In genomic region chr16:3143598-3144330, GRCh38 we compare ENCODE assay signal across 1 cellular context.
TF ChIP-seq lines count a peak whose summit lies in the region.

No MANE protein-coding gene starts in this region.

TF ChIP-seq in HepG2, 621 proteins besides CTCF, POLR2A, EP300 and RAD21 (continued from another document and continues in another):
- TF ChIP-seq PHF8 (CRISPR knock-in tag; IDR thresholded peaks at IDR 0.05): peak; percentile 43; the same call in 1 of the 2 replicates
- TF ChIP-seq FOXA3 (CRISPR knock-in tag; IDR thresholded peaks at IDR 0.05): no peak
- TF ChIP-seq TOE1 (CRISPR knock-in tag; IDR thresholded peaks at IDR 0.05): no peak
- peak; percentile 51 for TF ChIP-seq ZFY (CRISPR knock-in tag; IDR thresholded peaks at IDR 0.05)
- TF ChIP-seq MED13 (CRISPR knock-in tag; IDR thresholded peaks at IDR 0.05): no peak
- TF ChIP-seq HNF4G (IDR thresholded peaks at IDR 0.05; ENCODE audit: borderline replicate concordance, low read depth, low read length): peak; percentile 24
- TF ChIP-seq HNF4G (CRISPR knock-in tag; IDR thresholded peaks at IDR 0.05; ENCODE audit: borderline replicate concordance, low read depth): peak; percentile 66; the same call in 1 of the 2 replicates
- no peak for TF ChIP-seq NFAT5 (CRISPR knock-in tag; IDR thresholded peaks at IDR 0.05)
- TF ChIP-seq ZFP91 (CRISPR knock-in tag; IDR thresholded peaks at IDR 0.05; ENCODE audit: borderline replicate concordance): peak; percentile 75; the same call in 1 of the 2 replicates
- no peak for TF ChIP-seq ZBTB37 (CRISPR knock-in tag; IDR thresholded peaks at IDR 0.05)
- TF ChIP-seq MZF1 (CRISPR knock-in tag; IDR thresholded peaks at IDR 0.05; ENCODE audit: borderline replicate concordance): no peak
- peak; percentile 75 for TF ChIP-seq SPEN (CRISPR knock-in tag; IDR thresholded peaks at IDR 0.05; ENCODE audit: low read depth)
- TF ChIP-seq EZH2 (conservative IDR thresholded peaks at IDR 0.05; ENCODE audit: low read depth, low read length): no peak
- TF ChIP-seq ZNF687 (CRISPR knock-in tag; IDR thresholded peaks at IDR 0.05): peak; percentile 89
- no peak for TF ChIP-seq ZNF512 (CRISPR knock-in tag; IDR thresholded peaks at IDR 0.05)
- no peak for TF ChIP-seq TFE3 (CRISPR knock-in tag; IDR thresholded peaks at IDR 0.05)
- no peak for TF ChIP-seq TERF1 (CRISPR knock-in tag; IDR thresholded peaks at IDR 0.05)
- peak; percentile 60 for TF ChIP-seq NR2F6 (IDR thresholded peaks at IDR 0.05)
- peak; percentile 22; the same call in 1 of the 2 replicates for TF ChIP-seq NR2F6 (CRISPR knock-in tag; IDR thresholded peaks at IDR 0.05)
- TF ChIP-seq ZNF879 (CRISPR knock-in tag; IDR thresholded peaks at IDR 0.05): no peak
- no peak for TF ChIP-seq ZHX2 (IDR thresholded peaks at IDR 0.05; ENCODE audit: low read depth)
- TF ChIP-seq ZHX2 (CRISPR knock-in tag; IDR thresholded peaks at IDR 0.05; ENCODE audit: borderline replicate concordance): no peak
- TF ChIP-seq ZFP36 (IDR thresholded peaks at IDR 0.05; ENCODE audit: borderline replicate concordance, low read depth, low read length, partially characterized antibody): no peak
- no peak for TF ChIP-seq ELF3 (CRISPR knock-in tag; IDR thresholded peaks at IDR 0.05)
- TF ChIP-seq PATZ1 (CRISPR knock-in tag; IDR thresholded peaks at IDR 0.05): peak; percentile 66
